In genomic region chr13:106145070-106145469, GRCh38 we compare ENCODE assay signal across 13 cellular contexts.
"Had no signal": no experiment of that assay in that cellular context is flagged by ENCODE, and none has a peak within 500 bp of the region (broad histone marks: within the 10 kb centered on the region; RNA-seq: fewer than 3 reads in every experiment).

No MANE protein-coding gene starts in this region.

- DNase-seq: activated naive CD4-positive, alpha-beta T cell treated with anti-CD3 and anti-CD28 coated beads, Interleukin-2, amount 50 U/mL, for 16 hours; activated T-cell treated with anti-CD3 and anti-CD28 coated beads, Interleukin-2, amount 50 U/mL, for 1 hour; effector memory CD4-positive, alpha-beta T cell; kidney; midbrain; naive thymus-derived CD8-positive, alpha-beta T cell; right lobe of liver; stimulated activated CD4-positive, alpha-beta T cell treated with anti-CD3 and anti-CD28 coated beads, Interleukin-2, amount 100 ng/mL, for 24 hours; stimulated activated naive CD4-positive, alpha-beta T cell had no signal

- H3K27ac ChIP-seq: gastroesophageal sphincter, right lobe of liver had no signal

- ATAC-seq: gastroesophageal sphincter; naive thymus-derived CD8-positive, alpha-beta T cell; right lobe of liver had no signal

- H3K27me3 ChIP-seq: gastroesophageal sphincter, right lobe of liver had no signal

- H3K4me1 ChIP-seq: right lobe of liver had no signal

- H3K27me3 Mint-ChIP-seq: central memory CD8-positive, alpha-beta T cell; progenitor cell of endocrine pancreas had no signal

- FAIRE-seq: kidney, urothelium cell line had no signal

- H3K4me3 ChIP-seq: gastroesophageal sphincter, right lobe of liver had no signal

- H3K36me3 ChIP-seq: gastroesophageal sphincter, right lobe of liver had no signal

- H3K4me1 Mint-ChIP-seq: central memory CD8-positive, alpha-beta T cell; naive thymus-derived CD8-positive, alpha-beta T cell had no signal

- H3K27ac Mint-ChIP-seq: naive thymus-derived CD8-positive, alpha-beta T cell; progenitor cell of endocrine pancreas had no signal

- H3K36me3 Mint-ChIP-seq: naive thymus-derived CD8-positive, alpha-beta T cell had no signal

- H3K9me3 ChIP-seq: gastroesophageal sphincter, right lobe of liver had no signal

- H3K9me3 Mint-ChIP-seq: naive thymus-derived CD8-positive, alpha-beta T cell had no signal

- H3K4me3 Mint-ChIP-seq: central memory CD8-positive, alpha-beta T cell; naive thymus-derived CD8-positive, alpha-beta T cell had no signal
